In the genomic region with DNA sequence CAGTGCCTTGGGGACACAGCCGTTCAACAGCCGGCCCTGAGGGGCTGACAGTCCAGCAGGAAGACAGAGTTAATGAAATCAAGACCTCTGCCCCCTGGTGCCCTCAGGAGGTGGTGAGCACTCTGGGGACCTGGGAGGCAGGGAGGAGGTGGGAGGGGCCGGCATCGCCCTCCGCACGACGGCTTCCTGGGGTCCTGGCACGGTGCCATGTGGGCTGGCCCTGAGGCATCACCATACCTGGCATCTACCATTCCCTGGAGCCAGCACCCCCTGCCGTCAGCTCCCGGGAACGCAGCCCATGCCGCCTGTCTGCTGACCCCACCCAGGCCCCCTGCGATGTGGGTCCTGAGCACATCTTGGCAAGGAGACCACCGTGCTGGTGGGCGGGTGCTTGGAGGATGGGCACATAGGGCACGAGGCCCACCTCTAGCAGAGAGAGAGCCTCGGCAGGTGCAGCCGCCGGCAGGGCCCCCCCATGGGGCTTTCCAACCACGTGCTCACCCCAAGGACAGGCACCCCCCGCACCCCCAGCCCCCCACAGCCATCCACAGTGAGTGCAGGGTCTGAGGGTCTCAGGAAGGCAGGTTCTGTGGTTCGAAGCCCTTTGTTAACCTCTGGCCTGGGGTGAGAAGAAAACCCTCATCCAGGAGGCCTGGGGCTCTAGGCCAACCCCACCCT, we compare ENCODE assay signal across 9 cellular contexts. TPM values are rescaled to one million over a fixed set of nuclear protein-coding genes. Genes with fewer than 3 reads are reported as not detected.
DNase-seq lines count a peak whose midpoint lies in the region; ATAC-seq and TF ChIP-seq lines count a peak whose summit lies in the region.
"Had no signal": no experiment of that assay in that cellular context is flagged by ENCODE, and none has a peak within 500 bp of the region (broad histone marks: within the 10 kb centered on the region; RNA-seq: fewer than 3 reads in every experiment).

No MANE protein-coding gene starts in this region.

- H3K36me3 Mint-ChIP-seq in CD4-positive, CD25-positive, alpha-beta regulatory T cell = no peaks in the 10 kb centered on the region

- ATAC-seq in CD4-positive, CD25-positive, alpha-beta regulatory T cell (ENCODE audit: low read depth in 2 of 2) = peak; percentile 54 to 75
- ATAC-seq in GM18868 (IDR thresholded peaks at IDR 0.05; ENCODE audit: unreplicated experiment) = no peak

- H3K27ac ChIP-seq in CD4-positive, CD25-positive, alpha-beta regulatory T cell (ENCODE audit: insufficient read depth, low read length, poor library complexity, severe bottlenecking) = no peak overlapping the region
- H3K27ac ChIP-seq in brain microvascular endothelial cell (no peak overlapping the region), muscle layer of duodenum (ENCODE audit: low read length) (peak overlapping the region; percentile 60), testis (no peak overlapping the region)

- intact Hi-C loops in testis (cut with DNase I; ENCODE audit: low total_unique reads) = no loop called here

- no peak overlapping the region for H3K27ac Mint-ChIP-seq in CD4-positive, CD25-positive, alpha-beta regulatory T cell

- peak; percentile 10 to 76 (median 69) for DNase-seq in CD4-positive, CD25-positive, alpha-beta regulatory T cell
- DNase-seq in LoVo (ENCODE audit: low spot score) (peak; percentile 32), UCSD-AML1 (lab: John Stamatoyannopoulos, UW; ENCODE audit: unreplicated experiment) (peak; percentile 50), brain microvascular endothelial cell (no peak), testis (peak; percentile 77), pons (ENCODE audit: low spot score) (no peak)

- H3K4me3 Mint-ChIP-seq in CD4-positive, CD25-positive, alpha-beta regulatory T cell = no peak overlapping the region

- no peaks in the 10 kb centered on the region for H3K9me3 ChIP-seq in CD4-positive, CD25-positive, alpha-beta regulatory T cell (ENCODE audit: control insufficient read depth in 2 of 2, low read length in 2 of 2)
- no peaks in the 10 kb centered on the region for H3K9me3 ChIP-seq in muscle layer of duodenum (ENCODE audit: control insufficient read depth in 1 of 2, low read length in 2 of 2)
- no peaks in the 10 kb centered on the region for H3K9me3 ChIP-seq in testis
- H3K9me3 ChIP-seq: HAP-1 had no signal

- peak; percentile 70 for TF ChIP-seq CTCF in brain microvascular endothelial cell (IDR thresholded peaks at IDR 0.05; ENCODE audit: low read depth, low read length, missing control alignments)
- peak; percentile 44 to 60 (median 53) for TF ChIP-seq CTCF in testis (IDR thresholded peaks at IDR 0.05)

- H3K27me3 Mint-ChIP-seq in CD4-positive, CD25-positive, alpha-beta regulatory T cell = no peaks in the 10 kb centered on the region

- H3K9me3 Mint-ChIP-seq in CD4-positive, CD25-positive, alpha-beta regulatory T cell = peaks cover 0 to 1% (median 0%) of the 10 kb centered on the region in 7 donors

- H3K27me3 ChIP-seq in CD4-positive, CD25-positive, alpha-beta regulatory T cell (ENCODE audit: control insufficient read depth, insufficient read depth, low read length) = no peaks in the 10 kb centered on the region
- H3K27me3 ChIP-seq in brain microvascular endothelial cell (replicated peaks) (no peaks in the 10 kb centered on the region), muscle layer of duodenum (ENCODE audit: low read depth, low read length) (no peaks in the 10 kb centered on the region), testis (no peaks in the 10 kb centered on the region)

- in situ Hi-C loops in brain microvascular endothelial cell (cut with HindIII; ENCODE audit: low pct_ligation_motif_present, low sequenced_read_pairs) = no loop called here

- peaks cover 0 to 16% (median under 1%) of the 10 kb centered on the region in 4 donors for H3K4me1 Mint-ChIP-seq in CD4-positive, CD25-positive, alpha-beta regulatory T cell

- no peak overlapping the region for H3K4me3 ChIP-seq in CD4-positive, CD25-positive, alpha-beta regulatory T cell (ENCODE audit: low read depth, low read length)
- H3K4me3 ChIP-seq in brain microvascular endothelial cell (ENCODE audit: low read depth, low read length) (no peak overlapping the region), muscle layer of duodenum (ENCODE audit: low read depth in 1 of 2, low read length in 2 of 2) (no peak overlapping the region), testis (no peak overlapping the region)
- H3K4me3 ChIP-seq: HAP-1 had no signal

- no peaks in the 10 kb centered on the region for H3K4me1 ChIP-seq in CD4-positive, CD25-positive, alpha-beta regulatory T cell (ENCODE audit: control insufficient read depth, insufficient read depth, low read length, poor library complexity, severe bottlenecking)
- H3K4me1 ChIP-seq in muscle layer of duodenum (ENCODE audit: control insufficient read depth in 1 of 2, insufficient read depth in 2 of 2, low read length in 2 of 2) (no peaks in the 10 kb centered on the region), testis (peaks cover 23% of the 10 kb centered on the region)
- H3K4me1 ChIP-seq: HAP-1 had no signal

- TF ChIP-seq POLR2A in testis (IDR thresholded peaks at IDR 0.05) = no peak

- no peaks in the 10 kb centered on the region for H3K36me3 ChIP-seq in CD4-positive, CD25-positive, alpha-beta regulatory T cell (ENCODE audit: control insufficient read depth, insufficient read depth, low read length)
- H3K36me3 ChIP-seq in brain microvascular endothelial cell (replicated peaks) = no peaks in the 10 kb centered on the region
- H3K36me3 ChIP-seq in muscle layer of duodenum (ENCODE audit: control insufficient read depth in 1 of 2, insufficient read depth in 2 of 2, low read length in 2 of 2) = no peaks in the 10 kb centered on the region
- H3K36me3 ChIP-seq in testis (ENCODE audit: low read depth, missing control alignments) = no peaks in the 10 kb centered on the region
- H3K36me3 ChIP-seq: HAP-1 had no signal

- 68 to 80% methylated on average over 6 to 22 of the region's 22 CpGs for WGBS in testis, 2 donors

RNA-seq across cellular contexts. Expression of a gene that starts 52.5 kb away (rescaled TPM):
- total RNA-seq in CD4-positive, CD25-positive, alpha-beta regulatory T cell = 30.2 TPM
- under 1 TPM; 0.07 to 0.41 (median 0.13) TPM for polyA plus RNA-seq in CD4-positive, CD25-positive, alpha-beta regulatory T cell
- 10 to 100 TPM; 23.9 to 25.1 TPM for total RNA-seq in testis
- polyA plus RNA-seq in testis (ENCODE audit: insufficient read depth, low read depth, low replicate concordance) = 12.8 TPM

Comparison
In these comparisons a context has a peak if more than half of its experiments do, and no peak if none do; other contexts are left out.
1. DNase-seq: peak in CD4-positive, CD25-positive, alpha-beta regulatory T cell (3 of 3), LoVo (single experiment), UCSD-AML1 (single experiment) and testis (single experiment); none in brain microvascular endothelial cell (single experiment) and pons (single experiment).